In genomic region chr19:35552534-35553384, GRCh38 we compare ENCODE assay signal across 1 cellular context.
A peak's percentile ranks its signal among the peaks of the same experiment; 100 is the strongest.
TF ChIP-seq lines count a peak whose summit lies in the region.

No MANE protein-coding gene starts in this region.

TF ChIP-seq in HepG2, 621 proteins besides CTCF, POLR2A, EP300 and RAD21 (continued from another document and continues in another):
- TF ChIP-seq SNAPC4 (CRISPR knock-in tag; IDR thresholded peaks at IDR 0.05) (no peak), REXO4 (CRISPR knock-in tag; IDR thresholded peaks at IDR 0.05; ENCODE audit: borderline replicate concordance) (no peak), ZNF605 (CRISPR knock-in tag; IDR thresholded peaks at IDR 0.05) (no peak), ZNF530 (CRISPR knock-in tag; IDR thresholded peaks at IDR 0.05; ENCODE audit: low read depth) (no peak), ARID3A (IDR thresholded peaks at IDR 0.05; ENCODE audit: low read depth, low read length) (no peak), ZUFSP (CRISPR knock-in tag; IDR thresholded peaks at IDR 0.05; ENCODE audit: borderline replicate concordance) (no peak), ZMYM4 (CRISPR knock-in tag; IDR thresholded peaks at IDR 0.05) (no peak), NR2F6 (IDR thresholded peaks at IDR 0.05) (peak; percentile 90), NR2F6 (CRISPR knock-in tag; IDR thresholded peaks at IDR 0.05) (peak; percentile 95), CREBL2 (CRISPR knock-in tag; IDR thresholded peaks at IDR 0.05; ENCODE audit: borderline replicate concordance) (no peak), RFX3 (CRISPR knock-in tag; IDR thresholded peaks at IDR 0.05) (no peak), ZNF589 (CRISPR knock-in tag; conservative IDR thresholded peaks at IDR 0.05) (no peak), ZNF775 (CRISPR knock-in tag; IDR thresholded peaks at IDR 0.05; ENCODE audit: borderline replicate concordance) (no peak), ZZZ3 (CRISPR knock-in tag; IDR thresholded peaks at IDR 0.05; ENCODE audit: borderline replicate concordance) (no peak), ZFX (CRISPR knock-in tag; IDR thresholded peaks at IDR 0.05; ENCODE audit: low read depth) (no peak), HDAC1 (CRISPR knock-in tag; IDR thresholded peaks at IDR 0.05) (no peak), TRIM24 (CRISPR knock-in tag; IDR thresholded peaks at IDR 0.05) (no peak), PTBP1 (IDR thresholded peaks at IDR 0.05; ENCODE audit: low read depth, low read length, poor library complexity, severe bottlenecking) (no peak), NRL (CRISPR knock-in tag; IDR thresholded peaks at IDR 0.05; ENCODE audit: borderline replicate concordance) (no peak), ZNF740 (CRISPR knock-in tag; IDR thresholded peaks at IDR 0.05) (no peak), DMAP1 (CRISPR knock-in tag; IDR thresholded peaks at IDR 0.05) (no peak), PBX2 (CRISPR knock-in tag; IDR thresholded peaks at IDR 0.05) (no peak), ZSCAN30 (CRISPR knock-in tag; IDR thresholded peaks at IDR 0.05) (no peak), FOXJ3 (CRISPR knock-in tag; IDR thresholded peaks at IDR 0.05; ENCODE audit: borderline replicate concordance) (no peak), BCLAF1 (IDR thresholded peaks at IDR 0.05) (no peak), SMYD3 (CRISPR knock-in tag; IDR thresholded peaks at IDR 0.05) (no peak), GLMP (CRISPR knock-in tag; IDR thresholded peaks at IDR 0.05; ENCODE audit: borderline replicate concordance) (no peak), ZNF790 (CRISPR knock-in tag; IDR thresholded peaks at IDR 0.05; ENCODE audit: borderline replicate concordance) (no peak), ZNF652 (CRISPR knock-in tag; IDR thresholded peaks at IDR 0.05; ENCODE audit: borderline replicate concordance, low read depth) (no peak), ZBTB3 (CRISPR knock-in tag; IDR thresholded peaks at IDR 0.05; ENCODE audit: borderline replicate concordance, low read depth) (no peak), MBNL3 (CRISPR knock-in tag; conservative IDR thresholded peaks at IDR 0.05) (no peak), ZNF577 (CRISPR knock-in tag; IDR thresholded peaks at IDR 0.05; ENCODE audit: borderline replicate concordance, low read depth) (no peak), ZNF333 (CRISPR knock-in tag; IDR thresholded peaks at IDR 0.05; ENCODE audit: borderline replicate concordance) (no peak), ZBTB14 (CRISPR knock-in tag; IDR thresholded peaks at IDR 0.05) (no peak), NFE2L1 (CRISPR knock-in tag; IDR thresholded peaks at IDR 0.05; ENCODE audit: borderline replicate concordance) (no peak), ATF2 (CRISPR knock-in tag; IDR thresholded peaks at IDR 0.05) (no peak), ZNF331 (CRISPR knock-in tag; IDR thresholded peaks at IDR 0.05) (no peak), ZFP36 (IDR thresholded peaks at IDR 0.05; ENCODE audit: borderline replicate concordance, low read depth, low read length, partially characterized antibody) (no peak), NR2C2 (CRISPR knock-in tag; IDR thresholded peaks at IDR 0.05; ENCODE audit: borderline replicate concordance) (peak; percentile 90), ZNF558 (CRISPR knock-in tag; IDR thresholded peaks at IDR 0.05; ENCODE audit: borderline replicate concordance) (no peak), ESRRA (CRISPR knock-in tag; IDR thresholded peaks at IDR 0.05; ENCODE audit: low read depth) (peak; percentile 99), SAP130 (CRISPR knock-in tag; IDR thresholded peaks at IDR 0.05; ENCODE audit: low read depth) (no peak), PITX1 (CRISPR knock-in tag; IDR thresholded peaks at IDR 0.05) (0 out of 2 replicates have a peak, but pooled peaks have one; percentile 29), PAF1 (CRISPR knock-in tag; IDR thresholded peaks at IDR 0.05) (no peak), TEAD3 (CRISPR knock-in tag; optimal IDR thresholded peaks at IDR 0.05; ENCODE audit: borderline replicate concordance) (no peak), TSC22D2 (CRISPR knock-in tag; IDR thresholded peaks at IDR 0.05; ENCODE audit: borderline replicate concordance) (no peak), PAWR (CRISPR knock-in tag; IDR thresholded peaks at IDR 0.05; ENCODE audit: borderline replicate concordance) (no peak), TGIF2 (CRISPR knock-in tag; IDR thresholded peaks at IDR 0.05) (no peak), POGK (CRISPR knock-in tag; conservative IDR thresholded peaks at IDR 0.05) (no peak), FOXK2 (IDR thresholded peaks at IDR 0.05) (0 out of 2 replicates have a peak, but pooled peaks have one; percentile 48)
